In the genomic region with DNA sequence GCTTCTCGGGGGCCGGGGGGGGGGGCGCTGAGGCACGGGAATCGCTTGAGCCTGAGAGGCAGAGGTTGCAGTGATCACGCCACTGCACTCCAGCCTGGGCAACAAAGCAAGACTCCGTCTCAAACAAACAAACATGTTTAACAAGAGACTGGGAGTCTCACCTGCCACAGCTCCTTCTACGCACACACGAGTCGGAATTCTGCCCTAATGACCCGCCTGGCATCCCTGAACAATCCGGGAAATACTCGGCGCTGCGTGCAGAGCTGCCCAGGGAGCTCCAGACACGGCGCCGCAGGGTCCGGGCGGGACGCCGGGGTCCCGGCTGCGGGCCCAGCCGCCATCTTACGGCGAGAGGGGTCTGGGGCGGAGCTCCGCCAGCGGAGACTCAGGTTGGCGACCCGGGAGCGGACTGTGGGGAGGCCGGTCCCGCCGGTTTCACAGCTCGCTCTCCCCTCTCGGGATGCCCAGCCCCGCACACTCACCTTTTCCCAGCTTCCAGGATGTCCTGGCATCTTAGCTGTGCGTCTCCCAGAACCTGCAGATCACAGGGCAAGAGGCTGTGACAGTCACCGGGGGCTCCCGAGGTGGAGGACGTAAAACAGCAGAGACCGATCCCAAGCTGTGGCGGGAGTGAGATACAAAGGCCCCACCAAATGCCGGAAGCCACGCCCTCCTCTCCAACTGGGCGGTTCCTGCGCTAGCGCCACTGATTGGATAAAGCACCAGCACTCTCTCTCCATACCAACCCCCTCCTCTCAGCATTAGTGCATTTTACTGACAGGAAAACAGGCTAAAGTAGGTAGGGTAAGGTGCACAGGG, we compare ENCODE assay signal across 1 cellular context.
TF ChIP-seq lines count a peak whose summit lies in the region.

No MANE protein-coding gene starts in this region.

TF ChIP-seq in HEK293, 187 proteins besides CTCF, POLR2A, EP300 and RAD21 (continued from another document and continues in another):
- TF ChIP-seq, protein P1, sequence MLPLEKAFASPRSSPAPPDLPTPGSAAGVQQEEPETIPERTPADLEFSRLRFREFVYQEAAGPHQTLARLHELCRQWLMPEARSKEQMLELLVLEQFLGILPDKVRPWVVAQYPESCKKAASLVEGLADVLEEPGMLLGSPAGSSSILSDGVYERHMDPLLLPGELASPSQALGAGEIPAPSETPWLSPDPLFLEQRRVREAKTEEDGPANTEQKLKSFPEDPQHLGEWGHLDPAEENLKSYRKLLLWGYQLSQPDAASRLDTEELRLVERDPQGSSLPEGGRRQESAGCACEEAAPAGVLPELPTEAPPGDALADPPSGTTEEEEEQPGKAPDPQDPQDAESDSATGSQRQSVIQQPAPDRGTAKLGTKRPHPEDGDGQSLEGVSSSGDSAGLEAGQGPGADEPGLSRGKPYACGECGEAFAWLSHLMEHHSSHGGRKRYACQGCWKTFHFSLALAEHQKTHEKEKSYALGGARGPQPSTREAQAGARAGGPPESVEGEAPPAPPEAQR (tag by site-specific recombination; IDR thresholded peaks at IDR 0.05): no peak
- TF ChIP-seq ZNF146 (tag by site-specific recombination; IDR thresholded peaks at IDR 0.05): no peak
- TF ChIP-seq ZNF37A (tag by site-specific recombination; IDR thresholded peaks at IDR 0.05): no peak
- TF ChIP-seq SP3 (tag by site-specific recombination; IDR thresholded peaks at IDR 0.05): peak; percentile 79
- TF ChIP-seq, protein P2, sequence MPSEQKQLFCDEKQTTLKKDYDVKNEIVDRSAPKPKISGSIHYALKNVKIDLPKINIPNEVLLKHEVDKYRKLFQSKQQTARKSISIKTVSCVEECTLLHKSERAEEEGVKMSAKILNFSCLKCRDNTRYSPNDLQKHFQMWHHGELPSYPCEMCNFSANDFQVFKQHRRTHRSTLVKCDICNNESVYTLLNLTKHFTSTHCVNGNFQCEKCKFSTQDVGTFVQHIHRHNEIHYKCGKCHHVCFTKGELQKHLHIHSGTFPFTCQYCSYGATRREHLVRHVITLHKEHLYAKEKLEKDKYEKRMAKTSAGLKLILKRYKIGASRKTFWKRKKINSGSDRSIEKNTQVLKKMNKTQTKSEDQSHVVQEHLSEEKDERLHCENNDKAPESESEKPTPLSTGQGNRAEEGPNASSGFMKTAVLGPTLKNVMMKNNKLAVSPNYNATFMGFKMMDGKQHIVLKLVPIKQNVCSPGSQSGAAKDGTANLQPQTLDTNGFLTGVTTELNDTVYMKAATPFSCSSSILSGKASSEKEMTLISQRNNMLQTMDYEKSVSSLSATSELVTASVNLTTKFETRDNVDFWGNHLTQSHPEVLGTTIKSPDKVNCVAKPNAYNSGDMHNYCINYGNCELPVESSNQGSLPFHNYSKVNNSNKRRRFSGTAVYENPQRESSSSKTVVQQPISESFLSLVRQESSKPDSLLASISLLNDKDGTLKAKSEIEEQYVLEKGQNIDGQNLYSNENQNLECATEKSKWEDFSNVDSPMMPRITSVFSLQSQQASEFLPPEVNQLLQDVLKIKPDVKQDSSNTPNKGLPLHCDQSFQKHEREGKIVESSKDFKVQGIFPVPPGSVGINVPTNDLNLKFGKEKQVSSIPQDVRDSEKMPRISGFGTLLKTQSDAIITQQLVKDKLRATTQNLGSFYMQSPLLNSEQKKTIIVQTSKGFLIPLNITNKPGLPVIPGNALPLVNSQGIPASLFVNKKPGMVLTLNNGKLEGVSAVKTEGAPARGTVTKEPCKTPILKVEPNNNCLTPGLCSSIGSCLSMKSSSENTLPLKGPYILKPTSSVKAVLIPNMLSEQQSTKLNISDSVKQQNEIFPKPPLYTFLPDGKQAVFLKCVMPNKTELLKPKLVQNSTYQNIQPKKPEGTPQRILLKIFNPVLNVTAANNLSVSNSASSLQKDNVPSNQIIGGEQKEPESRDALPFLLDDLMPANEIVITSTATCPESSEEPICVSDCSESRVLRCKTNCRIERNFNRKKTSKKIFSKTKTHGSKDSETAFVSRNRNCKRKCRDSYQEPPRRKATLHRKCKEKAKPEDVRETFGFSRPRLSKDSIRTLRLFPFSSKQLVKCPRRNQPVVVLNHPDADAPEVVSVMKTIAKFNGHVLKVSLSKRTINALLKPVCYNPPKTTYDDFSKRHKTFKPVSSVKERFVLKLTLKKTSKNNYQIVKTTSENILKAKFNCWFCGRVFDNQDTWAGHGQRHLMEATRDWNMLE (tag by site-specific recombination; conservative IDR thresholded peaks at IDR 0.05; ENCODE audit: low read depth): no peak
- TF ChIP-seq, protein P3, sequence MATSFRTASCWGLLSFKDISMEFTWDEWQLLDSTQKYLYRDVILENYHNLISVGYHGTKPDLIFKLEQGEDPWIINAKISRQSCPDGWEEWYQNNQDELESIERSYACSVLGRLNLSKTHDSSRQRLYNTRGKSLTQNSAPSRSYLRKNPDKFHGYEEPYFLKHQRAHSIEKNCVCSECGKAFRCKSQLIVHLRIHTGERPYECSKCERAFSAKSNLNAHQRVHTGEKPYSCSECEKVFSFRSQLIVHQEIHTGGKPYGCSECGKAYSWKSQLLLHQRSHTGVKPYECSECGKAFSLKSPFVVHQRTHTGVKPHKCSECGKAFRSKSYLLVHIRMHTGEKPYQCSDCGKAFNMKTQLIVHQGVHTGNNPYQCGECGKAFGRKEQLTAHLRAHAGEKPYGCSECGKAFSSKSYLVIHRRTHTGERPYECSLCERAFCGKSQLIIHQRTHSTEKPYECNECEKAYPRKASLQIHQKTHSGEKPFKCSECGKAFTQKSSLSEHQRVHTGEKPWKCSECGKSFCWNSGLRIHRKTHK (tag by site-specific recombination; IDR thresholded peaks at IDR 0.05): no peak
- TF ChIP-seq, protein P4, sequence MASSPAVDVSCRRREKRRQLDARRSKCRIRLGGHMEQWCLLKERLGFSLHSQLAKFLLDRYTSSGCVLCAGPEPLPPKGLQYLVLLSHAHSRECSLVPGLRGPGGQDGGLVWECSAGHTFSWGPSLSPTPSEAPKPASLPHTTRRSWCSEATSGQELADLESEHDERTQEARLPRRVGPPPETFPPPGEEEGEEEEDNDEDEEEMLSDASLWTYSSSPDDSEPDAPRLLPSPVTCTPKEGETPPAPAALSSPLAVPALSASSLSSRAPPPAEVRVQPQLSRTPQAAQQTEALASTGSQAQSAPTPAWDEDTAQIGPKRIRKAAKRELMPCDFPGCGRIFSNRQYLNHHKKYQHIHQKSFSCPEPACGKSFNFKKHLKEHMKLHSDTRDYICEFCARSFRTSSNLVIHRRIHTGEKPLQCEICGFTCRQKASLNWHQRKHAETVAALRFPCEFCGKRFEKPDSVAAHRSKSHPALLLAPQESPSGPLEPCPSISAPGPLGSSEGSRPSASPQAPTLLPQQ (tag by site-specific recombination; IDR thresholded peaks at IDR 0.05): peak; percentile 70; the same call in 1 of the 2 replicates
- TF ChIP-seq ZNF560 (tag by site-specific recombination; IDR thresholded peaks at IDR 0.05; ENCODE audit: borderline replicate concordance): no peak
- TF ChIP-seq ZNF529 (tag by site-specific recombination; IDR thresholded peaks at IDR 0.05; ENCODE audit: insufficient replicate concordance): no peak
- TF ChIP-seq ZNF214 (tag by site-specific recombination; IDR thresholded peaks at IDR 0.05; ENCODE audit: borderline replicate concordance): no peak
- no peak for TF ChIP-seq ZNF555 (tag by site-specific recombination; conservative IDR thresholded peaks at IDR 0.05)
- no peak for TF ChIP-seq TCF7L2 (IDR thresholded peaks at IDR 0.05; ENCODE audit: borderline replicate concordance, low read depth, low read length)
- TF ChIP-seq ZIC2 (tag by site-specific recombination; IDR thresholded peaks at IDR 0.05): peak; percentile 86
- TF ChIP-seq ZNF473 (tag by site-specific recombination; IDR thresholded peaks at IDR 0.05): no peak
- TF ChIP-seq ZXDB (tag by site-specific recombination; IDR thresholded peaks at IDR 0.05): 0 out of 2 replicates have a peak, but pooled peaks have one; percentile 31
- TF ChIP-seq ZNF112 (tag by site-specific recombination; IDR thresholded peaks at IDR 0.05): no peak
- TF ChIP-seq ZNF660 (tag by site-specific recombination; IDR thresholded peaks at IDR 0.05): no peak
- TF ChIP-seq ZSCAN23 (tag by site-specific recombination; IDR thresholded peaks at IDR 0.05): no peak
- no peak for TF ChIP-seq GFI1B (tag by site-specific recombination; IDR thresholded peaks at IDR 0.05)
- no peak for TF ChIP-seq ZNF114 (tag by site-specific recombination; IDR thresholded peaks at IDR 0.05)
- TF ChIP-seq ZNF324 (tag by site-specific recombination; IDR thresholded peaks at IDR 0.05): no peak
- TF ChIP-seq ZNF211 (tag by site-specific recombination; IDR thresholded peaks at IDR 0.05; ENCODE audit: low read depth): no peak
- TF ChIP-seq, protein P5, sequence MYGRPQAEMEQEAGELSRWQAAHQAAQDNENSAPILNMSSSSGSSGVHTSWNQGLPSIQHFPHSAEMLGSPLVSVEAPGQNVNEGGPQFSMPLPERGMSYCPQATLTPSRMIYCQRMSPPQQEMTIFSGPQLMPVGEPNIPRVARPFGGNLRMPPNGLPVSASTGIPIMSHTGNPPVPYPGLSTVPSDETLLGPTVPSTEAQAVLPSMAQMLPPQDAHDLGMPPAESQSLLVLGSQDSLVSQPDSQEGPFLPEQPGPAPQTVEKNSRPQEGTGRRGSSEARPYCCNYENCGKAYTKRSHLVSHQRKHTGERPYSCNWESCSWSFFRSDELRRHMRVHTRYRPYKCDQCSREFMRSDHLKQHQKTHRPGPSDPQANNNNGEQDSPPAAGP (tag by site-specific recombination; IDR thresholded peaks at IDR 0.05): no peak
- TF ChIP-seq ZNF701 (tag by site-specific recombination; IDR thresholded peaks at IDR 0.05): no peak
- no peak for TF ChIP-seq ZNF624 (tag by site-specific recombination; IDR thresholded peaks at IDR 0.05)
- TF ChIP-seq, protein P6, sequence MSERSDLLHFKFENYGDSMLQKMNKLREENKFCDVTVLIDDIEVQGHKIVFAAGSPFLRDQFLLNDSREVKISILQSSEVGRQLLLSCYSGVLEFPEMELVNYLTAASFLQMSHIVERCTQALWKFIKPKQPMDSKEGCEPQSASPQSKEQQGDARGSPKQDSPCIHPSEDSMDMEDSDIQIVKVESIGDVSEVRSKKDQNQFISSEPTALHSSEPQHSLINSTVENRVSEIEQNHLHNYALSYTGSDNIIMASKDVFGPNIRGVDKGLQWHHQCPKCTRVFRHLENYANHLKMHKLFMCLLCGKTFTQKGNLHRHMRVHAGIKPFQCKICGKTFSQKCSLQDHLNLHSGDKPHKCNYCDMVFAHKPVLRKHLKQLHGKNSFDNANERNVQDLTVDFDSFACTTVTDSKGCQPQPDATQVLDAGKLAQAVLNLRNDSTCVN (tag by site-specific recombination; optimal IDR thresholded peaks at IDR 0.05): peak; percentile 31
- TF ChIP-seq ZNF747 (tag by site-specific recombination; IDR thresholded peaks at IDR 0.05): no peak
- no peak for TF ChIP-seq ZNF350 (tag by site-specific recombination; IDR thresholded peaks at IDR 0.05)
- TF ChIP-seq SP2 (tag by site-specific recombination; IDR thresholded peaks at IDR 0.05): peak; percentile 78
- TF ChIP-seq, protein P7, sequence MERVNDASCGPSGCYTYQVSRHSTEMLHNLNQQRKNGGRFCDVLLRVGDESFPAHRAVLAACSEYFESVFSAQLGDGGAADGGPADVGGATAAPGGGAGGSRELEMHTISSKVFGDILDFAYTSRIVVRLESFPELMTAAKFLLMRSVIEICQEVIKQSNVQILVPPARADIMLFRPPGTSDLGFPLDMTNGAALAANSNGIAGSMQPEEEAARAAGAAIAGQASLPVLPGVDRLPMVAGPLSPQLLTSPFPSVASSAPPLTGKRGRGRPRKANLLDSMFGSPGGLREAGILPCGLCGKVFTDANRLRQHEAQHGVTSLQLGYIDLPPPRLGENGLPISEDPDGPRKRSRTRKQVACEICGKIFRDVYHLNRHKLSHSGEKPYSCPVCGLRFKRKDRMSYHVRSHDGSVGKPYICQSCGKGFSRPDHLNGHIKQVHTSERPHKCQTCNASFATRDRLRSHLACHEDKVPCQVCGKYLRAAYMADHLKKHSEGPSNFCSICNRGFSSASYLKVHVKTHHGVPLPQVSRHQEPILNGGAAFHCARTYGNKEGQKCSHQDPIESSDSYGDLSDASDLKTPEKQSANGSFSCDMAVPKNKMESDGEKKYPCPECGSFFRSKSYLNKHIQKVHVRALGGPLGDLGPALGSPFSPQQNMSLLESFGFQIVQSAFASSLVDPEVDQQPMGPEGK (tag by site-specific recombination; IDR thresholded peaks at IDR 0.05): peak; percentile 52
- TF ChIP-seq ZNF157 (tag by site-specific recombination; IDR thresholded peaks at IDR 0.05): no peak
- no peak for TF ChIP-seq TRIM28 (IDR thresholded peaks at IDR 0.05; ENCODE audit: borderline replicate concordance, low read length)
- no peak for TF ChIP-seq ZBTB17 (tag by site-specific recombination; IDR thresholded peaks at IDR 0.05)
- no peak for TF ChIP-seq MYNN (tag by site-specific recombination; IDR thresholded peaks at IDR 0.05; ENCODE audit: borderline replicate concordance)
- peak; percentile 39; the same call in 1 of the 2 replicates for TF ChIP-seq IKZF3 (tag by site-specific recombination; IDR thresholded peaks at IDR 0.05)
- TF ChIP-seq ZBTB20 (tag by site-specific recombination; IDR thresholded peaks at IDR 0.05): peak; percentile 81
- no peak for TF ChIP-seq ZBTB21 (tag by site-specific recombination; IDR thresholded peaks at IDR 0.05)
- TF ChIP-seq, protein P8, sequence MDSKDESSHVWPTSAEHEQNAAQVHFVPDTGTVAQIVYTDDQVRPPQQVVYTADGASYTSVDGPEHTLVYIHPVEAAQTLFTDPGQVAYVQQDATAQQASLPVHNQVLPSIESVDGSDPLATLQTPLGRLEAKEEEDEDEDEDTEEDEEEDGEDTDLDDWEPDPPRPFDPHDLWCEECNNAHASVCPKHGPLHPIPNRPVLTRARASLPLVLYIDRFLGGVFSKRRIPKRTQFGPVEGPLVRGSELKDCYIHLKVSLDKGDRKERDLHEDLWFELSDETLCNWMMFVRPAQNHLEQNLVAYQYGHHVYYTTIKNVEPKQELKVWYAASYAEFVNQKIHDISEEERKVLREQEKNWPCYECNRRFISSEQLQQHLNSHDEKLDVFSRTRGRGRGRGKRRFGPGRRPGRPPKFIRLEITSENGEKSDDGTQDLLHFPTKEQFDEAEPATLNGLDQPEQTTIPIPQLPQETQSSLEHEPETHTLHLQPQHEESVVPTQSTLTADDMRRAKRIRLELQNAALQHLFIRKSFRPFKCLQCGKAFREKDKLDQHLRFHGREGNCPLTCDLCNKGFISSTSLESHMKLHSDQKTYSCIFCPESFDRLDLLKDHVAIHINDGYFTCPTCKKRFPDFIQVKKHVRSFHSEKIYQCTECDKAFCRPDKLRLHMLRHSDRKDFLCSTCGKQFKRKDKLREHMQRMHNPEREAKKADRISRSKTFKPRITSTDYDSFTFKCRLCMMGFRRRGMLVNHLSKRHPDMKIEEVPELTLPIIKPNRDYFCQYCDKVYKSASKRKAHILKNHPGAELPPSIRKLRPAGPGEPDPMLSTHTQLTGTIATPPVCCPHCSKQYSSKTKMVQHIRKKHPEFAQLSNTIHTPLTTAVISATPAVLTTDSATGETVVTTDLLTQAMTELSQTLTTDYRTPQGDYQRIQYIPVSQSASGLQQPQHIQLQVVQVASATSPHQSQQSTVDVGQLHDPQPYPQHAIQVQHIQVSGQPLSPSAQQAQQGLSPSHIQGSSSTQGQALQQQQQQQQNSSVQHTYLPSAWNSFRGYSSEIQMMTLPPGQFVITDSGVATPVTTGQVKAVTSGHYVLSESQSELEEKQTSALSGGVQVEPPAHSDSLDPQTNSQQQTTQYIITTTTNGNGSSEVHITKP (tag by site-specific recombination; IDR thresholded peaks at IDR 0.05): 0 out of 2 replicates have a peak, but pooled peaks have one; percentile 41
- TF ChIP-seq ZBTB8A (tag by site-specific recombination; IDR thresholded peaks at IDR 0.05): no peak
- TF ChIP-seq ZNF433 (tag by site-specific recombination; IDR thresholded peaks at IDR 0.05; ENCODE audit: low read depth): no peak
